In the genomic region with DNA sequence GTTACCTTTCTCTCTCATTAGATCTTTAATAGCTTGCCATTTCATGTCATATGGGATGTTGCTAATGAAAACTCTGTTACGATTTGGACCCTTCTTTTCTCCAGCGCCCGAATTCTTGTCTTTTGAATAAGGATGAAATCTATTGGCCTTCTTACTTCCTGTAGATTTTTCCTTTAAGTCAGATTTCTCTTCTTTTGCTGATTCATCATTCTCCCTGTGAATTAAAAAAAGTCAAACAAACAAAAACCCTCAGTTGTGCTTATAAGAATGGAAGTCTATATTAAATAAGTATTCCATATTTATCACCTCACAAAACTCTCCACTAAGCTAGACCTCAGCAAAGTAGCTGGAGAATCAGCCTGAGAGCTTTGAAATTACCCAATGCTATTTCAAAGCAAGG, we compare ENCODE assay signal across 14 cellular contexts. TPM values are rescaled to one million over a fixed set of nuclear protein-coding genes. Genes with fewer than 3 reads are reported as not detected.
DNase-seq lines count a peak whose midpoint lies in the region; ATAC-seq and TF ChIP-seq lines count a peak whose summit lies in the region.
"Had no signal": no experiment of that assay in that cellular context is flagged by ENCODE, and none has a peak within 500 bp of the region (broad histone marks: within the 10 kb centered on the region; RNA-seq: fewer than 3 reads in every experiment).

No MANE protein-coding gene starts in this region.

- H3K27me3 ChIP-seq in H9 (ENCODE audit: insufficient read depth, low read length) (no peaks in the 10 kb centered on the region), SJSA1 (replicated peaks) (no peaks in the 10 kb centered on the region), right cardiac atrium (ENCODE audit: control insufficient read depth, insufficient read depth) (no peaks in the 10 kb centered on the region)

- H3K4me2 ChIP-seq in H9 (ENCODE audit: insufficient read depth, insufficient read length, low read length): no peak overlapping the region
- H3K4me2 ChIP-seq: KMS-11 had no signal

- WGBS in H9 (ENCODE audit: extremely low coverage, insufficient read length, low lambda C conversion rate): no CpG with 5 or more reads among the region's 3 CpGs
- WGBS in right cardiac atrium: 60% methylated on average over 3 of the region's 3 CpGs

- no peaks in the 10 kb centered on the region; the same call in 1 of the 2 replicates for H3K4me1 ChIP-seq in H9 (ENCODE audit: insufficient read depth, low read length)
- H3K4me1 ChIP-seq in SJSA1 (replicated peaks): peaks cover 16% of the 10 kb centered on the region
- H3K4me1 ChIP-seq in right cardiac atrium (ENCODE audit: control insufficient read depth, insufficient read depth, low read length): no peaks in the 10 kb centered on the region
- H3K4me1 ChIP-seq: Caco-2 had no signal

- H3K27me3 Mint-ChIP-seq in H9 (ENCODE audit: low read depth) (no peaks in the 10 kb centered on the region), glutamatergic neuron (ENCODE audit: unreplicated experiment) (peaks cover 2% of the 10 kb centered on the region)
- no peaks in the 10 kb centered on the region for H3K27me3 Mint-ChIP-seq in activated T-cell treated with anti-CD3 and anti-CD28 coated beads, Interleukin-2, amount 50 U/mL, for 24 hours
- H3K27me3 Mint-ChIP-seq: CD4-positive, alpha-beta T cell had no signal

- no peak overlapping the region for H3K14ac ChIP-seq in H9 (ENCODE audit: insufficient read depth, low read length)

- no peaks in the 10 kb centered on the region for H4K20me1 ChIP-seq in H9 (ENCODE audit: control insufficient read depth, insufficient read depth, insufficient read length)

- no peak overlapping the region for H3T11ph ChIP-seq in H9 (ENCODE audit: low read length)

- H3K79me1 ChIP-seq in H9 (ENCODE audit: insufficient read depth, low read depth, low read length, poor library complexity, severe bottlenecking): no peaks in the 10 kb centered on the region

- no peak overlapping the region for H4K5ac ChIP-seq in H9 (ENCODE audit: insufficient read length, low read depth, low read length)

- DNase-seq in H9 (no peak), SJSA1 (ENCODE audit: low read depth in 1 of 2, low spot score in 2 of 2) (no peak), glutamatergic neuron (no peak), right cardiac atrium (no peak)
- DNase-seq in activated T-cell treated with anti-CD3 and anti-CD28 coated beads, Interleukin-2, amount 50 U/mL, for 24 hours: no peak
- DNase-seq: AML-193; Caco-2; CD4-positive, alpha-beta T cell; GM23248; HFFc6 had no signal

- no peaks in the 10 kb centered on the region for H3K36me3 ChIP-seq in SJSA1

- H3K4me3 ChIP-seq in SJSA1 (no peak overlapping the region), right cardiac atrium (ENCODE audit: low read length) (no peak overlapping the region)
- H3K4me3 ChIP-seq: GM23248 had no signal

- ATAC-seq in right cardiac atrium: no peak
- ATAC-seq: HCT116 had no signal

- peaks cover 7 to 38% (median 31%) of the 10 kb centered on the region in 3 experiments for H3K36me3 Mint-ChIP-seq in H9 (ENCODE audit: insufficient read depth in 1 of 3, low read depth in 3 of 3)
- H3K36me3 Mint-ChIP-seq in activated T-cell treated with anti-CD3 and anti-CD28 coated beads, Interleukin-2, amount 50 U/mL, for 24 hours (ENCODE audit: low read depth): peaks cover 36% of the 10 kb centered on the region
- peaks cover 13% of the 10 kb centered on the region for H3K36me3 Mint-ChIP-seq in glutamatergic neuron (ENCODE audit: unreplicated experiment)

- no peak overlapping the region for H2BK120ac ChIP-seq in H9 (ENCODE audit: low read depth, low read length, poor library complexity, severe bottlenecking)

- TF ChIP-seq CTCF in H9 (conservative IDR thresholded peaks at IDR 0.05): no peak
- TF ChIP-seq CTCF in glutamatergic neuron (IDR thresholded peaks at IDR 0.05; ENCODE audit: partially characterized antibody, unreplicated experiment): no peak

- H3K27ac ChIP-seq in H9 (ENCODE audit: insufficient read length, low read depth, low read length): no peak overlapping the region
- H3K27ac ChIP-seq in SJSA1: peak overlapping the region; percentile 33; the same call in 1 of the 2 replicates
- no peak overlapping the region for H3K27ac ChIP-seq in right cardiac atrium (ENCODE audit: low read length)
- H3K27ac ChIP-seq: C4-2B, GM23248, KMS-11 had no signal

- no peak overlapping the region for H3K23ac ChIP-seq in H9 (ENCODE audit: insufficient read length, low read depth, low read length)

- H4K8ac ChIP-seq in H9 (replicated peaks; ENCODE audit: insufficient read length, low read depth, low read length): no peak overlapping the region

- peak overlapping the region in 2 of 3 experiments; percentile 15 to 45; a peak in 2 of 7 replicates for H3K27ac Mint-ChIP-seq in H9
- no peak overlapping the region for H3K27ac Mint-ChIP-seq in activated T-cell treated with anti-CD3 and anti-CD28 coated beads, Interleukin-2, amount 50 U/mL, for 24 hours
- no peak overlapping the region for H3K27ac Mint-ChIP-seq in glutamatergic neuron (ENCODE audit: unreplicated experiment)
- H3K27ac Mint-ChIP-seq: CD4-positive, alpha-beta T cell; HFFc6 had no signal

- H2AFZ ChIP-seq in H9 (ENCODE audit: low read length): no peak overlapping the region
- H2AFZ ChIP-seq: GM23248 had no signal

- H2BK20ac ChIP-seq in H9 (ENCODE audit: low read depth, low read length, poor library complexity, severe bottlenecking): no peak overlapping the region

- peaks cover 27 to 33% of the 10 kb centered on the region in 2 experiments for H3K4me1 Mint-ChIP-seq in H9
- no peaks in the 10 kb centered on the region for H3K4me1 Mint-ChIP-seq in activated T-cell treated with anti-CD3 and anti-CD28 coated beads, Interleukin-2, amount 50 U/mL, for 24 hours (ENCODE audit: low read depth)
- peaks cover 6% of the 10 kb centered on the region for H3K4me1 Mint-ChIP-seq in glutamatergic neuron (ENCODE audit: low read depth, unreplicated experiment)

- no peak overlapping the region for H2AK5ac ChIP-seq in H9 (ENCODE audit: insufficient read length, low read length)

- no peak overlapping the region for H2BK12ac ChIP-seq in H9 (ENCODE audit: insufficient read length, low read depth, low read length)

- H3K4ac ChIP-seq in H9 (ENCODE audit: low read depth, low read length): no peak overlapping the region

- no peak overlapping the region for H2BK5ac ChIP-seq in H9 (ENCODE audit: insufficient read length, low read length)

- H4K91ac ChIP-seq in H9 (ENCODE audit: insufficient read length, low read depth, low read length): no peak overlapping the region

- intact Hi-C loops in right cardiac atrium (cut with DNase I): no loop called here

- H3K9me3 Mint-ChIP-seq in H9: no peaks in the 10 kb centered on the region
- peaks cover 6% of the 10 kb centered on the region for H3K9me3 Mint-ChIP-seq in activated T-cell treated with anti-CD3 and anti-CD28 coated beads, Interleukin-2, amount 50 U/mL, for 24 hours
- H3K9me3 Mint-ChIP-seq in glutamatergic neuron (ENCODE audit: unreplicated experiment): no peaks in the 10 kb centered on the region
- H3K9me3 Mint-ChIP-seq: CD4-positive, alpha-beta T cell; HFFc6 had no signal

- no peak overlapping the region for H2BK15ac ChIP-seq in H9 (ENCODE audit: low read depth, low read length)

- no peak overlapping the region for H3K56ac ChIP-seq in H9 (ENCODE audit: insufficient read length, low read depth, low read length)

- peaks cover 17% of the 10 kb centered on the region; the same call in 1 of the 2 replicates for H3K79me2 ChIP-seq in H9 (ENCODE audit: insufficient read depth, low read length)

- H3K9ac ChIP-seq in H9 (ENCODE audit: extremely low read depth, insufficient read length, low read length): no peak overlapping the region
- H3K9ac ChIP-seq: GM23248, KMS-11 had no signal

- H3K9me3 ChIP-seq in H9 (ENCODE audit: control insufficient read depth, low read depth, low read length) (no peaks in the 10 kb centered on the region), SJSA1 (replicated peaks) (no peaks in the 10 kb centered on the region), right cardiac atrium (ENCODE audit: control insufficient read depth, low read length) (no peaks in the 10 kb centered on the region)
- H3K9me3 ChIP-seq: Caco-2 had no signal

- no peak overlapping the region for H3K18ac ChIP-seq in H9 (ENCODE audit: insufficient read length, low read depth, low read length)

- no peaks in the 10 kb centered on the region for H3K23me2 ChIP-seq in H9 (ENCODE audit: insufficient read length, low read depth, low read length, poor library complexity, severe bottlenecking)

- no peak overlapping the region for H3K4me3 Mint-ChIP-seq in H9
- H3K4me3 Mint-ChIP-seq in activated T-cell treated with anti-CD3 and anti-CD28 coated beads, Interleukin-2, amount 50 U/mL, for 24 hours: no peak overlapping the region
- no peak overlapping the region for H3K4me3 Mint-ChIP-seq in glutamatergic neuron (ENCODE audit: unreplicated experiment)
- H3K4me3 Mint-ChIP-seq: CD4-positive, alpha-beta T cell; HFFc6 had no signal

RNA-seq across cellular contexts. Expression of gene MYEF2, which starts 9.5 kb away (rescaled TPM):
- total RNA-seq in H9 (2021): 77.5 and 85.2 TPM in 2 replicates
- total RNA-seq in SJSA1 (2014; rRNA removed; shearing (Covaris generic)): 4.4 and 7.1 TPM in 2 replicates
- 245 TPM for total RNA-seq in glutamatergic neuron (ENCODE audit: unreplicated experiment)
- total RNA-seq in right cardiac atrium: 10 to 100 TPM; 10.2 to 17.5 (median 13.3) TPM
- polyA plus RNA-seq in right cardiac atrium: 7.2 TPM

RNA-seq across cellular contexts. Expression of gene CTXN2, which starts 22.8 kb away (rescaled TPM):
- total RNA-seq in H9 (2021) (0.11 TPM in 2 replicates), glutamatergic neuron (ENCODE audit: unreplicated experiment) (0.22 TPM), right cardiac atrium (not detected)
- total RNA-seq in SJSA1 (2014; rRNA removed; shearing (Covaris generic)): not detected in 2 replicates
- not detected for polyA plus RNA-seq in right cardiac atrium
- total RNA-seq: Caco-2; CD4-positive, alpha-beta T cell; GM23248; HFFc6 had no signal
- polyA plus RNA-seq: BJ, GM23248 had no signal

RNA-seq across cellular contexts. Expression of gene SLC12A1, which starts 37.5 kb away (rescaled TPM):
- total RNA-seq in H9 (2021) (0.04 and 0.07 TPM in 2 replicates), glutamatergic neuron (ENCODE audit: unreplicated experiment) (not detected), right cardiac atrium (not detected)
- total RNA-seq in SJSA1 (2014; rRNA removed; shearing (Covaris generic)): not detected in 2 replicates
- polyA plus RNA-seq in right cardiac atrium: not detected
- total RNA-seq: Caco-2; CD4-positive, alpha-beta T cell; GM23248; HFFc6 had no signal
- polyA plus RNA-seq: BJ, GM23248 had no signal

RNA-seq across cellular contexts. Expression of gene SLC24A5, which starts 47.8 kb away (rescaled TPM):
- total RNA-seq in H9 (2021) (not detected in 2 replicates), glutamatergic neuron (ENCODE audit: unreplicated experiment) (not detected), right cardiac atrium (not detected)
- total RNA-seq in SJSA1 (2014; rRNA removed; shearing (Covaris generic)): not detected in 2 replicates
- polyA plus RNA-seq in right cardiac atrium: not detected
- total RNA-seq: Caco-2; CD4-positive, alpha-beta T cell; GM23248; HFFc6 had no signal
- polyA plus RNA-seq: BJ, GM23248 had no signal

Comparison
In these comparisons a context has a peak if more than half of its experiments do, and no peak if none do; other contexts are left out.
1. H3K27ac Mint-ChIP-seq: peak in H9 (2 of 3); none in activated T-cell treated with anti-CD3 and anti-CD28 coated beads, Interleukin-2, amount 50 U/mL, for 24 hours (single experiment) and glutamatergic neuron (single experiment).